ENCODE assay signal across 13 cellular contexts in the genomic region with DNA sequence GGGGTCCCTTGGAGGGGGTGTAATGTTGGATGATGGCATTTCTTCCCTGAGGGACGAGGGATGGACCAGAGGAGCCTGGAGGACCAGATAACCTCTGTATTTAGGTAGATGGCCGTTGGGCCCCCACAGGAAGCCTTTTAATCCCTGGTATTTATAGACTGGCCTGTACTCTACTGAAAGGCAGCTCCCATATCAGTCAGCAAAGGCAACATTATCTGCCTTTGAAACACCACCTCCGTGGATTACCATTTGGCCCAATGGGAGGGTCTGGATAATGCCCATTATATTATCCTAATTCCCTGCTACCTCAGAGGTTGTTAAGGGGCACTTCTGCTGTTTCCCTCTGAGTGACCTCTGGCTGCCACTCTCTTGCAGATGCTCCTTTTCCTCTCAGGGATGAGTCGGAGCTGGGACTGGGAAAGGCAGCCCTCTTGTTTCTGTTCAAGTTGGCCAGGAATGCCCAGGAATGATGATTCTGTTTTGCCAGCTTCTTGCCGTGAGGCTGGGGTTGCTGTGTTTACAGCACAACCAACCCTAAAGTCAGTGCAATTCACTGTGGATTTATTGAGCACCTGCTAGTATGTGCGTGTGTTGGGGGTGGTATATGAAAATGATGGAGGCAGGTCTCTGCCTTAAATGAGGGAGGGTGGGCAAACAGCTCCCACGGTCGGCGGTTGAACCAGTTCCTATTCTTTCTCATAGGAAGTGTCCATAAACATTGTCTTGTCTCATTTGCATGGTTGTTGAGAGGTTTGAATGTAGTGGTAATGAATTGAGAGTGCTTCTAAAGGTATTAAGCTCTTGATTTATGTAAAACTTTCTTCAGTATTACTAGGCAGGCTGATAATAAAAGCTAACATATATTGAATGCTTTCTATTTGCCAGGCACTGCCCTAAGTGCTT. TPM values are rescaled to one million over a fixed set of nuclear protein-coding genes. Genes with fewer than 3 reads are reported as not detected.
DNase-seq lines count a peak whose midpoint lies in the region; ATAC-seq and TF ChIP-seq lines count a peak whose summit lies in the region.
"Had no signal": no experiment of that assay in that cellular context is flagged by ENCODE, and none has a peak within 500 bp of the region (broad histone marks: within the 10 kb centered on the region; RNA-seq: fewer than 3 reads in every experiment).

No MANE protein-coding gene starts in this region.

- POLR2A ChIA-PET in activated CD4-positive, alpha-beta T cell treated with anti-CD3 and anti-CD28 coated beads, Interleukin-2, amount 10 ng/mL, durations not matched to agents 7 days and 5 days (lab: Charles Lee), result no interaction called here
- POLR2A ChIA-PET in SK-N-SH (lab: Yijun Ruan, JAX), result no interaction called here

- H3K4me1 Mint-ChIP-seq in activated CD4-positive, alpha-beta T cell treated with anti-CD3 and anti-CD28 coated beads, Interleukin-2, amount 10 ng/mL, durations not matched to agents 7 days and 5 days, result peaks cover 91% of the 10 kb centered on the region
- peaks cover 96% of the 10 kb centered on the region in 2 donors for H3K4me1 Mint-ChIP-seq in natural killer cell

- H2AFZ ChIP-seq in SK-N-SH (ENCODE audit: low read depth), result no peak overlapping the region

- no peaks in the 10 kb centered on the region for H3F3A ChIP-seq in SK-N-SH (replicated peaks; ENCODE audit: insufficient read depth)

- no peak overlapping the region for H3K9ac ChIP-seq in SK-N-SH

- intact Hi-C loops in natural killer cell (cut with micrococcal nuclease), result loop anchor here (5.0 kb wide), 1 partner anchor 38 kb away; no protein-coding TSS in a partner anchor

- peaks cover 5 to 22% of the 10 kb centered on the region in 2 experiments; a peak in 1 of 4 replicates for H3K4me1 ChIP-seq in SK-N-SH (ENCODE audit: control insufficient read depth in 1 of 2, insufficient read depth in 2 of 2, low read depth in 1 of 2, low read length in 1 of 2)

- no peaks in the 10 kb centered on the region for H3K27me3 Mint-ChIP-seq in activated CD4-positive, alpha-beta T cell treated with anti-CD3 and anti-CD28 coated beads, Interleukin-2, amount 10 ng/mL, durations not matched to agents 7 days and 5 days
- no peaks in the 10 kb centered on the region for H3K27me3 Mint-ChIP-seq in natural killer cell (ENCODE audit: low read depth in 2 of 2)

- 77% methylated on average over 8 of the region's 9 CpGs for WGBS in SK-N-SH (ENCODE audit: low lambda C conversion rate)

- TF ChIP-seq RAD21 in SK-N-SH (IDR thresholded peaks at IDR 0.05; ENCODE audit: low read length), result no peak

- TF ChIP-seq CTCF in SK-N-SH (IDR thresholded peaks at IDR 0.05) (no peak), natural killer cell (IDR thresholded peaks at IDR 0.05) (no peak)

- H3K27me3 ChIP-seq in SK-N-SH (ENCODE audit: insufficient read depth), result no peaks in the 10 kb centered on the region

- H3K9me3 ChIP-seq in SK-N-SH, result no peaks in the 10 kb centered on the region

- 0 out of 2 replicates have a peak overlapping the region, but pooled peaks have one; percentile 38 for H3K4me2 ChIP-seq in SK-N-SH

- H3K36me3 Mint-ChIP-seq in activated CD4-positive, alpha-beta T cell treated with anti-CD3 and anti-CD28 coated beads, Interleukin-2, amount 10 ng/mL, durations not matched to agents 7 days and 5 days (ENCODE audit: low read depth), result peaks cover 17% of the 10 kb centered on the region
- no peaks in the 10 kb centered on the region for H3K36me3 Mint-ChIP-seq in natural killer cell

- H3K27ac ChIP-seq in SK-N-SH (ENCODE audit: low read depth in 2 of 2, low read length in 1 of 2), result no peak overlapping the region

- no peaks in the 10 kb centered on the region for H3K9me2 ChIP-seq in SK-N-SH

- TF ChIP-seq EP300 in SK-N-SH (IDR thresholded peaks at IDR 0.05; ENCODE audit: borderline replicate concordance in 1 of 2, low read depth in 1 of 2, low read length in 1 of 2), result no peak

- H3K36me3 ChIP-seq in SK-N-SH (replicated peaks in 1 of 2; ENCODE audit: control insufficient read depth in 1 of 2, insufficient read depth in 2 of 2, low read length in 1 of 2), result no peaks in the 10 kb centered on the region

- H3K9me3 Mint-ChIP-seq in activated CD4-positive, alpha-beta T cell treated with anti-CD3 and anti-CD28 coated beads, Interleukin-2, amount 10 ng/mL, durations not matched to agents 7 days and 5 days, result no peaks in the 10 kb centered on the region
- H3K9me3 Mint-ChIP-seq in natural killer cell, result no peaks in the 10 kb centered on the region
- H3K9me3 Mint-ChIP-seq: neural crest cell had no signal

- no peak overlapping the region for H3K4me3 ChIP-seq in SK-N-SH (ENCODE audit: low read depth in 2 of 2, low read length in 1 of 2)

- CTCF ChIA-PET in activated CD4-positive, alpha-beta T cell treated with anti-CD3 and anti-CD28 coated beads, Interleukin-2, amount 10 ng/mL, durations not matched to agents 7 days and 5 days (lab: Charles Lee), result interaction anchor here (0.8 to 1.9 kb wide), 16 partner anchors 10 to 81 kb away, joined by 3 to 7 read pairs (median 4); a partner anchor contains a TSS
- CTCF ChIA-PET in SK-N-SH (lab: Yijun Ruan, JAX), result interaction anchor here (0.7 to 1.7 kb wide), 6 partner anchors 9 to 98 kb away, joined by 3 to 6 read pairs (median 4); a partner anchor contains a TSS

- ATAC-seq in GM21390 (IDR thresholded peaks at IDR 0.05; ENCODE audit: unreplicated experiment) (peak; percentile 42), natural killer cell (no peak), GM21360 (IDR thresholded peaks at IDR 0.05; ENCODE audit: unreplicated experiment) (no peak)

- peaks cover 13% of the 10 kb centered on the region; the same call in 1 of the 2 replicates for H4K20me1 ChIP-seq in SK-N-SH (ENCODE audit: insufficient read depth)

- no peak for DNase-seq in activated CD4-positive, alpha-beta T cell treated with anti-CD3 and anti-CD28 coated beads, Interleukin-2, amount 10 ng/mL, durations not matched to agents 7 days and 5 days
- no peak for DNase-seq in activated CD4-positive, alpha-beta T cell treated with anti-CD3 and anti-CD28 coated beads, Interleukin-2, amount 50 U/mL, for 1 hour
- DNase-seq in SK-N-SH, result no peak
- DNase-seq in natural killer cell, result no peak
- no peak for DNase-seq in DMS153 (lab: John Stamatoyannopoulos, UW)
- DNase-seq in 8988T, result no peak
- DNase-seq: activated CD4-positive, alpha-beta T cell treated with anti-CD3 and anti-CD28 coated beads for 1 hour; AML-193; NCI-H510A treated with DMSO at 0.1 percent for 48 hours had no signal

- H3K79me2 ChIP-seq in SK-N-SH (ENCODE audit: insufficient read depth), result peaks cover 25% of the 10 kb centered on the region; the same call in 1 of the 2 replicates

- H3K27ac Mint-ChIP-seq in activated CD4-positive, alpha-beta T cell treated with anti-CD3 and anti-CD28 coated beads, Interleukin-2, amount 10 ng/mL, durations not matched to agents 7 days and 5 days, result peak overlapping the region; percentile 21
- H3K27ac Mint-ChIP-seq in natural killer cell, result peak overlapping the region; percentile 71 to 92

- H3K4me3 Mint-ChIP-seq in activated CD4-positive, alpha-beta T cell treated with anti-CD3 and anti-CD28 coated beads, Interleukin-2, amount 10 ng/mL, durations not matched to agents 7 days and 5 days, result no peak overlapping the region
- H3K4me3 Mint-ChIP-seq in natural killer cell, result peak overlapping the region; percentile 8
- H3K4me3 Mint-ChIP-seq: neural crest cell had no signal

TF ChIP-seq in SK-N-SH, 30 proteins besides CTCF, POLR2A, EP300 and RAD21 (continues in another document):
- TF ChIP-seq, protein P1, sequence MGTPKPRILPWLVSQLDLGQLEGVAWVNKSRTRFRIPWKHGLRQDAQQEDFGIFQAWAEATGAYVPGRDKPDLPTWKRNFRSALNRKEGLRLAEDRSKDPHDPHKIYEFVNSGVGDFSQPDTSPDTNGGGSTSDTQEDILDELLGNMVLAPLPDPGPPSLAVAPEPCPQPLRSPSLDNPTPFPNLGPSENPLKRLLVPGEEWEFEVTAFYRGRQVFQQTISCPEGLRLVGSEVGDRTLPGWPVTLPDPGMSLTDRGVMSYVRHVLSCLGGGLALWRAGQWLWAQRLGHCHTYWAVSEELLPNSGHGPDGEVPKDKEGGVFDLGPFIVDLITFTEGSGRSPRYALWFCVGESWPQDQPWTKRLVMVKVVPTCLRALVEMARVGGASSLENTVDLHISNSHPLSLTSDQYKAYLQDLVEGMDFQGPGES (IDR thresholded peaks at IDR 0.05; ENCODE audit: low read depth, low read length), result no peak
- TF ChIP-seq RXRA (IDR thresholded peaks at IDR 0.05; ENCODE audit: borderline replicate concordance, low read depth) (no peak), JUND (IDR thresholded peaks at IDR 0.05) (no peak), ELF1 (IDR thresholded peaks at IDR 0.05) (no peak), MEF2A (IDR thresholded peaks at IDR 0.05; ENCODE audit: borderline replicate concordance, low read depth) (no peak), YY1 (IDR thresholded peaks at IDR 0.05; ENCODE audit: low read depth) (no peak), RFX5 (IDR thresholded peaks at IDR 0.05; ENCODE audit: low read length) (no peak), SMC3 (IDR thresholded peaks at IDR 0.05; ENCODE audit: low read depth, low read length) (no peak), POLR2AphosphoS5 (IDR thresholded peaks at IDR 0.05; ENCODE audit: low read depth, low read length) (no peak), EZH2phosphoT487 (IDR thresholded peaks at IDR 0.05; ENCODE audit: borderline replicate concordance, low read depth) (no peak), NRF1 (IDR thresholded peaks at IDR 0.05; ENCODE audit: low read depth, low read length) (no peak), FOXM1 (IDR thresholded peaks at IDR 0.05; ENCODE audit: low read depth) (no peak)
- TF ChIP-seq, protein P2, sequence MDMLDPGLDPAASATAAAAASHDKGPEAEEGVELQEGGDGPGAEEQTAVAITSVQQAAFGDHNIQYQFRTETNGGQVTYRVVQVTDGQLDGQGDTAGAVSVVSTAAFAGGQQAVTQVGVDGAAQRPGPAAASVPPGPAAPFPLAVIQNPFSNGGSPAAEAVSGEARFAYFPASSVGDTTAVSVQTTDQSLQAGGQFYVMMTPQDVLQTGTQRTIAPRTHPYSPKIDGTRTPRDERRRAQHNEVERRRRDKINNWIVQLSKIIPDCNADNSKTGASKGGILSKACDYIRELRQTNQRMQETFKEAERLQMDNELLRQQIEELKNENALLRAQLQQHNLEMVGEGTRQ (IDR thresholded peaks at IDR 0.05; ENCODE audit: borderline replicate concordance, low read depth, low read length), result no peak

RNA-seq across cellular contexts. Expression of a gene that starts 18.1 kb away (rescaled TPM):
- total RNA-seq in activated CD4-positive, alpha-beta T cell treated with anti-CD3 and anti-CD28 coated beads, Interleukin-2, amount 10 ng/mL, durations not matched to agents 7 days and 5 days, result 10 to 100 TPM; 42.6 to 45.0 TPM
- polyA plus RNA-seq in SK-N-SH (2012; rRNA removed), result 8.5 and 9.5 TPM in 2 replicates
- polyA plus RNA-seq in SK-N-SH (2012; cell fraction: cytosol; rRNA removed), result 5.2 and 7.2 TPM in 2 replicates
- 16.8 and 20.7 TPM in 2 replicates for polyA plus RNA-seq in SK-N-SH (2012; cell fraction: nucleus; rRNA removed)
- total RNA-seq in natural killer cell, result 100 to 1,000 TPM; 119 to 144 (median 140) TPM

RNA-seq across cellular contexts. Expression of a gene that starts 54.8 kb away (rescaled TPM):
- not detected for total RNA-seq in activated CD4-positive, alpha-beta T cell treated with anti-CD3 and anti-CD28 coated beads, Interleukin-2, amount 10 ng/mL, durations not matched to agents 7 days and 5 days
- polyA plus RNA-seq in SK-N-SH (2012; rRNA removed), result not detected in 2 replicates
- not detected in 2 replicates for polyA plus RNA-seq in SK-N-SH (2012; cell fraction: cytosol; rRNA removed)
- polyA plus RNA-seq in SK-N-SH (2012; cell fraction: nucleus; rRNA removed), result not detected in 2 replicates
- total RNA-seq in natural killer cell, result not detected
- total RNA-seq: chondrocyte had no signal
